In the genomic region with DNA sequence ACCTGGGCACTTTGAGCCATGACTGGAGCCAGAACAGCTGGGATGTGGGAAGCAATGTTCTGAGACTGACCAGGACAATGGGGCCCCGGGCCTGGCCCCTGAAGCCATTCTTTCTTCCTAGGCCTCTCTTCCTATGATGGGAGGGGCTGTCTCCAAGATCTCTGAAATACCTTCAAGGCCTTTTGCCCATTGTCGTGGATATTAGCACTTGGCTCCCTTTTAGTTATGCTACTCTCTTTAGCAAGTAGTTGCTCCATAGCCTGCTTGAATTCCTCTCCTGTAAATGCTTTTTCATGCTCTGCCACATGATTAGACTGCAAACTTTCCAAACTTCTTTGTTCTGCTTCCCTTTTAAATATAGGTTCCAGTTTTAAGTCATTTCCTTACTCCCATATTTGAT, we compare ENCODE assay signal across 27 cellular contexts.
"Had no signal": no experiment of that assay in that cellular context is flagged by ENCODE, and none has a peak within 500 bp of the region (broad histone marks: within the 10 kb centered on the region; RNA-seq: fewer than 3 reads in every experiment).

No MANE protein-coding gene starts in this region.

- H3K27me3 ChIP-seq: neural progenitor cell, ovary, stomach, testis, thyroid gland, transverse colon, upper lobe of left lung had no signal

- H3K27ac ChIP-seq: left ventricle myocardium inferior, neural progenitor cell, ovary, skin epidermis, stomach, testis, thyroid gland, transverse colon, upper lobe of left lung had no signal

- H3K27ac Mint-ChIP-seq: mesothelial cell of epicardium; naive B cell; natural killer cell; nephron progenitor cell; neural progenitor cell; progenitor cell of endocrine pancreas; stimulated activated naive B cell treated with anti-CD40 and anti-IgM and Interleukin-4, amounts not matched to agents 10 μg/mL and 1 μg/mL and 100 μg/mL, for 72 hours had no signal

- H3K4me1 ChIP-seq: left ventricle myocardium inferior, neural progenitor cell, testis, thyroid gland had no signal

- H3K9me3 ChIP-seq: ovary, testis, thyroid gland, upper lobe of left lung had no signal

- H3K36me3 Mint-ChIP-seq: mesothelial cell of epicardium, neural progenitor cell had no signal

- H3K4me3 ChIP-seq: left ventricle myocardium inferior, lung, neural progenitor cell, ovary, skin epidermis, stomach, testis, thyroid gland, transverse colon, upper lobe of left lung had no signal

- H3K9me3 Mint-ChIP-seq: natural killer cell, nephron progenitor cell, neural progenitor cell had no signal

- H3K4me1 Mint-ChIP-seq: mesothelial cell of epicardium, nephron progenitor cell, neural progenitor cell had no signal

- H3K9ac ChIP-seq: neural progenitor cell had no signal

- H2AFZ ChIP-seq: neural progenitor cell had no signal

- DNase-seq: hypothalamus; islet precursor cell; left ventricle myocardium inferior; mesendoderm; naive B cell; natural killer cell; nephron progenitor cell; ovary; retina; right cardiac atrium; stimulated activated CD4-positive, alpha-beta T cell treated with anti-CD3 and anti-CD28 coated beads, Interleukin-12 subunit alpha, Interleukin-12 subunit beta, amount 100 ng/mL, for 4 hours; stimulated activated CD4-positive, alpha-beta T cell treated with anti-CD3 and anti-CD28 coated beads, Interleukin-15, amount 100 ng/mL, for 24 hours; stimulated activated CD4-positive, alpha-beta T cell treated with anti-CD3 and anti-CD28 coated beads, Interleukin-2, amount 100 ng/mL, for 24 hours; stimulated activated CD4-positive, alpha-beta T cell treated with anti-CD3 and anti-CD28 coated beads, Interleukin-4, amount 100 ng/mL, for 1 hour; stimulated activated naive B cell treated with anti-CD40 and anti-IgM and Interleukin-4, amounts not matched to agents 10 μg/mL and 1 μg/mL and 100 μg/mL, for 72 hours; stimulated activated naive CD8-positive, alpha-beta T cell treated with anti-CD3 and anti-CD28 coated beads, Interleukin-15, Interleukin-2, amounts not matched to agents 100 U/mL and 50 U/mL, for 24 hours; stomach; testis; thyroid gland; transverse colon; upper lobe of left lung had no signal

- ATAC-seq: natural killer cell; right cardiac atrium; sciatic nerve; stimulated activated naive B cell treated with anti-CD40 and anti-IgM and Interleukin-4, amounts not matched to agents 10 μg/mL and 1 μg/mL and 100 μg/mL, for 72 hours; stimulated activated naive CD8-positive, alpha-beta T cell treated with anti-CD3 and anti-CD28 coated beads, Interleukin-15, Interleukin-2, amounts not matched to agents 100 U/mL and 50 U/mL, for 24 hours had no signal

- H3K27me3 Mint-ChIP-seq: naive B cell; progenitor cell of endocrine pancreas; stimulated activated naive B cell treated with anti-CD40 and anti-IgM and Interleukin-4, amounts not matched to agents 10 μg/mL and 1 μg/mL and 100 μg/mL, for 72 hours had no signal

- H3K4me2 ChIP-seq: neural progenitor cell had no signal

- H3K36me3 ChIP-seq: neural progenitor cell, ovary, stomach, thyroid gland, transverse colon, upper lobe of left lung had no signal

- H3K4me3 Mint-ChIP-seq: mesothelial cell of epicardium; naive B cell; natural killer cell; nephron progenitor cell; neural progenitor cell; stimulated activated naive B cell treated with anti-CD40 and anti-IgM and Interleukin-4, amounts not matched to agents 10 μg/mL and 1 μg/mL and 100 μg/mL, for 72 hours had no signal
